In the genomic region with DNA sequence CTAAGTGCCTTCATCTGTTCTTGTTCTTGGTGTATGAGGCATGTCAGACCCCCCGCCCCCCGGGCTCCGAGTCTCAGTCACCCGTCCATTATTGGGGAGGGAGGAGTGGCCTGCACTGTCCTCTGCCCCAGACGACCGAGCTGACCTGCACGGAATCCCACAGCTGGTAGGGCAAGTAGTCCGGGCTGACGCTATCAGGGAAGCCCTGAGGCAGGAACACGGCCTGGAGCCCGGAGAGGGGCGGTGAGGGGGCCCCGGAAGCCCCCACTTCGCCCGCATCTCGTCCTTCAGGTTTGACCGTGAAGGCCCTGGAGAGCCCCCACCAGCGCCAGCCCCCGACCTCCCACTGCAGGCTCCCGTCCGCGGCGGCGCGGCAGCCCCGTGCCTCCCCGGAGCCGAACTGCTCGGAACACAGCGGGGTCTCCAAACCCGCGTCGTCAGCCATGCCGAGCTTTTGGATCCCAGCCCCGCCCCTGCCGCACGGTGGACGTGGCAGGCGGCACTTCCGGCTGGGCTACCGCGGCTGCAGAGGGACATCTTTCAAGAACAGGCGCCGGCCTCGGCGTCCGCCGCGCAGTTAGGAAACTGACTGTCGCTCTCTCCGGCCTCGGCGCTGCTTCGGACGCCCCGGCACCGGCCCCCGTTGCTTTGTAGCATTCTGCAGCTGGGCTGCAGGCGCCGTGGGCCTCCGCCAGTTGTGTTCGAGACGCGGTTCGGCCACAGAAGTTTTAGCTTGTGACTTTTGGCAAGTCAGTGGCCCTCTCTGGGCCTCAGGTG, we compare ENCODE assay signal across 1 cellular context.
A peak's percentile ranks its signal among the peaks of the same experiment; 100 is the strongest.
TF ChIP-seq lines count a peak whose summit lies in the region.

Gene RUSF1 (minus strand): TSS at position 463 of the 777 bp plus-strand sequence. CDS start 18 bp downstream, at position 445.

TF ChIP-seq in K562, 482 proteins besides CTCF, POLR2A, EP300 and RAD21 (continued from another document and continues in another):
- TF ChIP-seq, protein P1, sequence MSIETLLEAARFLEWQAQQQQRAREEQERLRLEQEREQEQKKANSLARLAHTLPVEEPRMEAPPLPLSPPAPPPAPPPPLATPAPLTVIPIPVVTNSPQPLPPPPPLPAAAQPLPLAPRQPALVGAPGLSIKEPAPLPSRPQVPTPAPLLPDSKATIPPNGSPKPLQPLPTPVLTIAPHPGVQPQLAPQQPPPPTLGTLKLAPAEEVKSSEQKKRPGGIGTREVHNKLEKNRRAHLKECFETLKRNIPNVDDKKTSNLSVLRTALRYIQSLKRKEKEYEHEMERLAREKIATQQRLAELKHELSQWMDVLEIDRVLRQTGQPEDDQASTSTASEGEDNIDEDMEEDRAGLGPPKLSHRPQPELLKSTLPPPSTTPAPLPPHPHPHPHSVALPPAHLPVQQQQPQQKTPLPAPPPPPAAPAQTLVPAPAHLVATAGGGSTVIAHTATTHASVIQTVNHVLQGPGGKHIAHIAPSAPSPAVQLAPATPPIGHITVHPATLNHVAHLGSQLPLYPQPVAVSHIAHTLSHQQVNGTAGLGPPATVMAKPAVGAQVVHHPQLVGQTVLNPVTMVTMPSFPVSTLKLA (conservative IDR thresholded peaks at IDR 0.05): peak; percentile 63 to 90; a peak in 3 of 4 replicates
- no peak for TF ChIP-seq NFXL1 (CRISPR knock-in tag; IDR thresholded peaks at IDR 0.05)
- TF ChIP-seq STAT5A (IDR thresholded peaks at IDR 0.05; ENCODE audit: borderline replicate concordance, low read length): no peak
- TF ChIP-seq NKRF (IDR thresholded peaks at IDR 0.05; ENCODE audit: borderline replicate concordance): peak; percentile 4; the same call in 1 of the 2 replicates
- TF ChIP-seq SREBF1 (IDR thresholded peaks at IDR 0.05; ENCODE audit: borderline replicate concordance, low read depth, low read length): no peak
- TF ChIP-seq BCLAF1 (IDR thresholded peaks at IDR 0.05; ENCODE audit: borderline replicate concordance in 1 of 2, control insufficient read depth in 1 of 2, low read depth in 2 of 2, low read length in 1 of 2): no peak
- peak; percentile 91 for TF ChIP-seq TAF1 (IDR thresholded peaks at IDR 0.05; ENCODE audit: control insufficient read depth, extremely low read depth, insufficient read depth, low read length, severe bottlenecking)
- TF ChIP-seq TARDBP (IDR thresholded peaks at IDR 0.05): peak; percentile 74; the same call in 1 of the 2 replicates
- peak; percentile 93 for TF ChIP-seq PHF8 (IDR thresholded peaks at IDR 0.05; ENCODE audit: borderline replicate concordance, low read length)
- TF ChIP-seq RBFOX2 (IDR thresholded peaks at IDR 0.05; ENCODE audit: low read depth, low read length): peak; percentile 100
- peak; percentile 57; the same call in 1 of the 2 replicates for TF ChIP-seq ATF6 (CRISPR knock-in tag; IDR thresholded peaks at IDR 0.05)
- TF ChIP-seq BCOR (IDR thresholded peaks at IDR 0.05): peak; percentile 38; the same call in 1 of the 2 replicates
- TF ChIP-seq HCFC1 (IDR thresholded peaks at IDR 0.05; ENCODE audit: low read depth, low read length): peak; percentile 77
- peak; percentile 99 for TF ChIP-seq EP400 (IDR thresholded peaks at IDR 0.05)
- no peak for TF ChIP-seq SNIP1 (IDR thresholded peaks at IDR 0.05; ENCODE audit: low read depth)
- peak; percentile 100 for TF ChIP-seq CREB3L1 (IDR thresholded peaks at IDR 0.05; ENCODE audit: borderline replicate concordance, low read depth)
- peak; percentile 96 for TF ChIP-seq ZNF407 (IDR thresholded peaks at IDR 0.05; ENCODE audit: low read depth)
- TF ChIP-seq DPF2 (IDR thresholded peaks at IDR 0.05): no peak
